ENCODE assay signal across 27 cellular contexts in genomic region chr3:137304313-137305056, GRCh38.
DNase-seq lines count a peak whose midpoint lies in the region; ATAC-seq, FAIRE-seq and TF ChIP-seq lines count a peak whose summit lies in the region.
"Had no signal": no experiment of that assay in that cellular context is flagged by ENCODE, and none has a peak within 500 bp of the region (broad histone marks: within the 10 kb centered on the region; RNA-seq: fewer than 3 reads in every experiment).

No MANE protein-coding gene starts in this region.

- no peaks in the 10 kb centered on the region for H3K23me2 ChIP-seq in H9 (ENCODE audit: insufficient read length, low read depth, low read length, poor library complexity, severe bottlenecking)

- no peak overlapping the region for H3K9ac ChIP-seq in H9 (ENCODE audit: extremely low read depth, insufficient read length, low read length)

- no peaks in the 10 kb centered on the region for H3K27me3 Mint-ChIP-seq in activated CD8-positive, alpha-beta T cell treated with anti-CD3 and anti-CD28 coated beads for 36 hours
- no peaks in the 10 kb centered on the region for H3K27me3 Mint-ChIP-seq in activated CD8-positive, alpha-beta T cell treated with anti-CD3 and anti-CD28 coated beads, Interleukin-2, amount 10 ng/mL, durations not matched to agents 7 days and 5 days (ENCODE audit: low read depth)
- no peaks in the 10 kb centered on the region for H3K27me3 Mint-ChIP-seq in H9 (ENCODE audit: low read depth)
- H3K27me3 Mint-ChIP-seq: activated naive CD4-positive, alpha-beta T cell treated with anti-CD3 and anti-CD28 coated beads, Interleukin-2, amount 10 ng/mL, durations not matched to agents 7 days and 5 days had no signal

- intact Hi-C loops in activated CD8-positive, alpha-beta T cell treated with anti-CD3 and anti-CD28 coated beads for 36 hours (cut with micrococcal nuclease) = no loop called here
- intact Hi-C loops in testis (cut with DNase I; ENCODE audit: low total_unique reads) = no loop called here
- intact Hi-C loops in pancreas (cut with DNase I) = no loop called here
- intact Hi-C loops in adrenal gland (cut with DNase I) = no loop called here

- H3T11ph ChIP-seq in H9 (ENCODE audit: low read length) = no peak overlapping the region

- CTCF ChIA-PET in activated CD8-positive, alpha-beta T cell treated with anti-CD3 and anti-CD28 coated beads for 36 hours (lab: Charles Lee) = no interaction called here
- CTCF ChIA-PET in activated CD8-positive, alpha-beta T cell treated with anti-CD3 and anti-CD28 coated beads, Interleukin-2, amount 10 ng/mL, durations not matched to agents 7 days and 5 days (lab: Charles Lee) = interaction anchor here (1.2 kb wide), 1 partner anchor 198 kb away, joined by 5 read pairs; no protein-coding TSS in a partner anchor

- no peak overlapping the region for H3K23ac ChIP-seq in H9 (ENCODE audit: insufficient read length, low read depth, low read length)

- H3K4ac ChIP-seq in H9 (ENCODE audit: low read depth, low read length) = no peak overlapping the region

- no peaks in the 10 kb centered on the region for H4K20me1 ChIP-seq in H9 (ENCODE audit: control insufficient read depth, insufficient read depth, insufficient read length)

- H3K27me3 ChIP-seq in H9 (ENCODE audit: insufficient read depth, low read length) (no peaks in the 10 kb centered on the region), testis (no peaks in the 10 kb centered on the region), pancreas (peaks cover 0 to 4% (median 0%) of the 10 kb centered on the region in 4 donors), adrenal gland (no peaks in the 10 kb centered on the region)
- H3K27me3 ChIP-seq: heart left ventricle, MG63, right lobe of liver had no signal

- POLR2A ChIA-PET in activated CD8-positive, alpha-beta T cell treated with anti-CD3 and anti-CD28 coated beads for 36 hours (lab: Charles Lee) = no interaction called here
- POLR2A ChIA-PET in activated CD8-positive, alpha-beta T cell treated with anti-CD3 and anti-CD28 coated beads, Interleukin-2, amount 10 ng/mL, durations not matched to agents 7 days and 5 days (lab: Charles Lee) = no interaction called here

- no peak overlapping the region for H2AK5ac ChIP-seq in H9 (ENCODE audit: insufficient read length, low read length)

- H3K79me1 ChIP-seq in H9 (ENCODE audit: insufficient read depth, low read depth, low read length, poor library complexity, severe bottlenecking) = no peaks in the 10 kb centered on the region

- H3K4me1 ChIP-seq in H9 (ENCODE audit: insufficient read depth, low read length) (no peaks in the 10 kb centered on the region), testis (no peaks in the 10 kb centered on the region), pancreas (no peaks in the 10 kb centered on the region), adrenal gland (replicated peaks in 1 of 2) (no peaks in the 10 kb centered on the region)
- H3K4me1 ChIP-seq: heart left ventricle, right lobe of liver had no signal

- H4K5ac ChIP-seq in H9 (ENCODE audit: insufficient read length, low read depth, low read length) = no peak overlapping the region

- no CpG with 5 or more reads among the region's 1 CpG for WGBS in H9 (ENCODE audit: extremely low coverage, insufficient read length, low lambda C conversion rate)
- WGBS in testis, 2 donors = 64% methylated on average over 1 of the region's 1 CpG
- 21 to 48% methylated on average over 1 of the region's 1 CpG for WGBS in pancreas, 2 donors
- 36 to 61% (median 39%) methylated on average over 1 of the region's 1 CpG for WGBS in adrenal gland, 4 donors

- no peak overlapping the region for H3K4me3 Mint-ChIP-seq in activated CD8-positive, alpha-beta T cell treated with anti-CD3 and anti-CD28 coated beads for 36 hours
- H3K4me3 Mint-ChIP-seq in activated CD8-positive, alpha-beta T cell treated with anti-CD3 and anti-CD28 coated beads, Interleukin-2, amount 10 ng/mL, durations not matched to agents 7 days and 5 days = no peak overlapping the region
- H3K4me3 Mint-ChIP-seq in H9 = no peak overlapping the region
- H3K4me3 Mint-ChIP-seq: activated naive CD4-positive, alpha-beta T cell treated with anti-CD3 and anti-CD28 coated beads, Interleukin-2, amount 10 ng/mL, durations not matched to agents 7 days and 5 days; stimulated activated effector memory CD8-positive, alpha-beta T cell treated with anti-CD3 and anti-CD28 coated beads, Interleukin-12 subunit alpha, Interleukin-12 subunit beta, amount 100 ng/mL, for 72 hours; T-helper 2 cell treated with Interferon-gamma antibody and Interleukin-4, amounts not matched to agents 5 μg/mL and 100 μg/mL, for 36 hours had no signal

- no peak for ATAC-seq in activated CD8-positive, alpha-beta T cell treated with anti-CD3 and anti-CD28 coated beads for 36 hours
- ATAC-seq in activated CD8-positive, alpha-beta T cell treated with anti-CD3 and anti-CD28 coated beads, Interleukin-2, amount 10 ng/mL, durations not matched to agents 7 days and 5 days = no peak
- ATAC-seq in stimulated activated naive CD8-positive, alpha-beta T cell treated with anti-CD3 and anti-CD28 coated beads, Interleukin-15, Interleukin-2, amounts not matched to agents 100 U/mL and 50 U/mL, for 24 hours = no peak
- no peak for ATAC-seq in pancreas
- ATAC-seq: heart left ventricle; K562; right lobe of liver; stimulated activated effector memory CD8-positive, alpha-beta T cell treated with anti-CD3 and anti-CD28 coated beads, Interleukin-12 subunit alpha, Interleukin-12 subunit beta, amount 100 ng/mL, for 72 hours had no signal

- no peak overlapping the region for H3K56ac ChIP-seq in H9 (ENCODE audit: insufficient read length, low read depth, low read length)

- H3K4me3 ChIP-seq in epithelial cell of proximal tubule (ENCODE audit: low read depth, low read length) (no peak overlapping the region), testis (no peak overlapping the region), pancreas (no peak overlapping the region), adrenal gland (no peak overlapping the region)
- H3K4me3 ChIP-seq: heart left ventricle, K562, MG63, right lobe of liver had no signal

- H2BK15ac ChIP-seq in H9 (ENCODE audit: low read depth, low read length) = no peak overlapping the region

- no peak overlapping the region for H3K27ac Mint-ChIP-seq in activated CD8-positive, alpha-beta T cell treated with anti-CD3 and anti-CD28 coated beads for 36 hours
- no peak overlapping the region for H3K27ac Mint-ChIP-seq in activated CD8-positive, alpha-beta T cell treated with anti-CD3 and anti-CD28 coated beads, Interleukin-2, amount 10 ng/mL, durations not matched to agents 7 days and 5 days
- H3K27ac Mint-ChIP-seq in H9 = no peak overlapping the region; a peak in 1 of 7 replicates
- H3K27ac Mint-ChIP-seq: activated naive CD4-positive, alpha-beta T cell treated with anti-CD3 and anti-CD28 coated beads, Interleukin-2, amount 10 ng/mL, durations not matched to agents 7 days and 5 days; stimulated activated effector memory CD8-positive, alpha-beta T cell treated with anti-CD3 and anti-CD28 coated beads, Interleukin-12 subunit alpha, Interleukin-12 subunit beta, amount 100 ng/mL, for 72 hours; T-helper 2 cell treated with Interferon-gamma antibody and Interleukin-4, amounts not matched to agents 5 μg/mL and 100 μg/mL, for 36 hours had no signal

- no peak overlapping the region for H4K91ac ChIP-seq in H9 (ENCODE audit: insufficient read length, low read depth, low read length)

- no peak overlapping the region for H2BK120ac ChIP-seq in H9 (ENCODE audit: low read depth, low read length, poor library complexity, severe bottlenecking)

- no peak overlapping the region for H2BK5ac ChIP-seq in H9 (ENCODE audit: insufficient read length, low read length)

- H3K4me2 ChIP-seq in H9 (ENCODE audit: insufficient read depth, insufficient read length, low read length) = no peak overlapping the region

- H3K9me3 ChIP-seq in H9 (ENCODE audit: control insufficient read depth, low read depth, low read length) (no peaks in the 10 kb centered on the region), testis (no peaks in the 10 kb centered on the region), pancreas (no peaks in the 10 kb centered on the region), adrenal gland (replicated peaks in 1 of 3) (no peaks in the 10 kb centered on the region)
- H3K9me3 ChIP-seq: MG63, right lobe of liver had no signal

- H3K36me3 ChIP-seq in testis (ENCODE audit: low read depth, missing control alignments) (no peaks in the 10 kb centered on the region), pancreas (no peaks in the 10 kb centered on the region), adrenal gland (replicated peaks in 1 of 2) (no peaks in the 10 kb centered on the region)
- H3K36me3 ChIP-seq: heart left ventricle, MG63, right lobe of liver had no signal

- DNase-seq in activated CD8-positive, alpha-beta T cell treated with anti-CD3 and anti-CD28 coated beads for 36 hours = peak; percentile 4
- no peak for DNase-seq in activated CD8-positive, alpha-beta T cell treated with anti-CD3 and anti-CD28 coated beads, Interleukin-2, amount 10 ng/mL, durations not matched to agents 7 days and 5 days
- DNase-seq in H9 (peak; percentile 41), epithelial cell of proximal tubule (ENCODE audit: low read depth) (no peak), testis (peak; percentile 16), pancreas (no peak), adrenal gland (no peak)
- DNase-seq in stimulated activated naive CD8-positive, alpha-beta T cell treated with anti-CD3 and anti-CD28 coated beads, Interleukin-15, Interleukin-2, amounts not matched to agents 100 U/mL and 50 U/mL, for 24 hours = no peak
- DNase-seq: activated CD4-positive, alpha-beta T cell treated with anti-CD3 and anti-CD28 coated beads, Interleukin-2, amount 50 U/mL, for 1 hour; activated naive CD4-positive, alpha-beta T cell treated with anti-CD3 and anti-CD28 coated beads, Interleukin-2, amount 10 ng/mL, durations not matched to agents 7 days and 5 days; amniotic stem cell; effector CD4-positive, alpha-beta T cell; erythroblast; HCEC 1CT; heart left ventricle; MG63; NCI-H1436; NCI-H2107; NCI-H510A; right lobe of liver; SHP77 treated with DMSO at 0.1 percent for 48 hours; stimulated activated CD4-positive, alpha-beta T cell treated with anti-CD3 and anti-CD28 coated beads, Interleukin-12 subunit alpha, Interleukin-12 subunit beta, amount 100 ng/mL, for 4 hours; stimulated activated CD4-positive, alpha-beta T cell treated with anti-CD3 and anti-CD28 coated beads, Interleukin-4, amount 100 ng/mL, for 24 hours had no signal

- no peak for TF ChIP-seq CTCF in activated CD8-positive, alpha-beta T cell treated with anti-CD3 and anti-CD28 coated beads for 36 hours (IDR thresholded peaks at IDR 0.05)
- TF ChIP-seq CTCF in H9 (conservative IDR thresholded peaks at IDR 0.05) = peak; percentile 63
- peak; percentile 11 for TF ChIP-seq CTCF in epithelial cell of proximal tubule (conservative IDR thresholded peaks at IDR 0.05; ENCODE audit: low read depth, low read length)
- no peak for TF ChIP-seq CTCF in testis (IDR thresholded peaks at IDR 0.05)
- TF ChIP-seq CTCF in pancreas (IDR thresholded peaks at IDR 0.05) = no peak
- TF ChIP-seq CTCF in adrenal gland (IDR thresholded peaks at IDR 0.05) = no peak

- H3K27ac ChIP-seq in H9 (ENCODE audit: insufficient read length, low read depth, low read length) (no peak overlapping the region), testis (no peak overlapping the region), pancreas (no peak overlapping the region), adrenal gland (no peak overlapping the region)
- H3K27ac ChIP-seq: C4-2B, heart left ventricle, right lobe of liver had no signal

- no peak overlapping the region for H2BK12ac ChIP-seq in H9 (ENCODE audit: insufficient read length, low read depth, low read length)

- H3K36me3 Mint-ChIP-seq in activated CD8-positive, alpha-beta T cell treated with anti-CD3 and anti-CD28 coated beads for 36 hours (ENCODE audit: low read depth) = no peaks in the 10 kb centered on the region
- H3K36me3 Mint-ChIP-seq in activated CD8-positive, alpha-beta T cell treated with anti-CD3 and anti-CD28 coated beads, Interleukin-2, amount 10 ng/mL, durations not matched to agents 7 days and 5 days (ENCODE audit: low read depth) = no peaks in the 10 kb centered on the region
- H3K36me3 Mint-ChIP-seq in H9 (ENCODE audit: insufficient read depth in 1 of 3, low read depth in 3 of 3) = no peaks in the 10 kb centered on the region; a peak in 1 of 7 replicates
- H3K36me3 Mint-ChIP-seq: activated naive CD4-positive, alpha-beta T cell treated with anti-CD3 and anti-CD28 coated beads, Interleukin-2, amount 10 ng/mL, durations not matched to agents 7 days and 5 days; stimulated activated effector memory CD8-positive, alpha-beta T cell treated with anti-CD3 and anti-CD28 coated beads, Interleukin-12 subunit alpha, Interleukin-12 subunit beta, amount 100 ng/mL, for 72 hours had no signal

- H3K79me2 ChIP-seq in H9 (ENCODE audit: insufficient read depth, low read length) = no peaks in the 10 kb centered on the region

- no peak overlapping the region for H2BK20ac ChIP-seq in H9 (ENCODE audit: low read depth, low read length, poor library complexity, severe bottlenecking)

- no peak overlapping the region for H3K18ac ChIP-seq in H9 (ENCODE audit: insufficient read length, low read depth, low read length)

- peaks cover 1% of the 10 kb centered on the region for H3K9me3 Mint-ChIP-seq in activated CD8-positive, alpha-beta T cell treated with anti-CD3 and anti-CD28 coated beads for 36 hours
- no peaks in the 10 kb centered on the region for H3K9me3 Mint-ChIP-seq in activated CD8-positive, alpha-beta T cell treated with anti-CD3 and anti-CD28 coated beads, Interleukin-2, amount 10 ng/mL, durations not matched to agents 7 days and 5 days (ENCODE audit: insufficient read depth)
- peaks cover 2 to 6% of the 10 kb centered on the region in 2 experiments; a peak in 3 of 5 replicates for H3K9me3 Mint-ChIP-seq in H9
- H3K9me3 Mint-ChIP-seq: activated naive CD4-positive, alpha-beta T cell treated with anti-CD3 and anti-CD28 coated beads, Interleukin-2, amount 10 ng/mL, durations not matched to agents 7 days and 5 days had no signal

- TF ChIP-seq POLR2A in testis (IDR thresholded peaks at IDR 0.05) (no peak), adrenal gland (IDR thresholded peaks at IDR 0.05) (no peak)

- H3K14ac ChIP-seq in H9 (ENCODE audit: insufficient read depth, low read length) = no peak overlapping the region

- no peak overlapping the region for H4K8ac ChIP-seq in H9 (replicated peaks; ENCODE audit: insufficient read length, low read depth, low read length)

- H2AFZ ChIP-seq in H9 (ENCODE audit: low read length) = no peak overlapping the region

- no peaks in the 10 kb centered on the region for H3K4me1 Mint-ChIP-seq in activated CD8-positive, alpha-beta T cell treated with anti-CD3 and anti-CD28 coated beads for 36 hours (ENCODE audit: low read depth)
- no peaks in the 10 kb centered on the region for H3K4me1 Mint-ChIP-seq in activated CD8-positive, alpha-beta T cell treated with anti-CD3 and anti-CD28 coated beads, Interleukin-2, amount 10 ng/mL, durations not matched to agents 7 days and 5 days (ENCODE audit: low read depth)
- no peaks in the 10 kb centered on the region for H3K4me1 Mint-ChIP-seq in H9
- H3K4me1 Mint-ChIP-seq: activated naive CD4-positive, alpha-beta T cell treated with anti-CD3 and anti-CD28 coated beads, Interleukin-2, amount 10 ng/mL, durations not matched to agents 7 days and 5 days; stimulated activated effector memory CD8-positive, alpha-beta T cell treated with anti-CD3 and anti-CD28 coated beads, Interleukin-12 subunit alpha, Interleukin-12 subunit beta, amount 100 ng/mL, for 72 hours had no signal

- no peak for FAIRE-seq in pancreas (lab: Jason Lieb, UNC)
- FAIRE-seq: K562 had no signal

Comparison
In these comparisons a context has a peak if more than half of its experiments do, and no peak if none do; other contexts are left out.
1. DNase-seq: peak in activated CD8-positive, alpha-beta T cell treated with anti-CD3 and anti-CD28 coated beads for 36 hours (single experiment), H9 (single experiment) and testis (single experiment); none in activated CD8-positive, alpha-beta T cell treated with anti-CD3 and anti-CD28 coated beads, Interleukin-2, amount 10 ng/mL, durations not matched to agents 7 days and 5 days (single experiment), epithelial cell of proximal tubule (single experiment), stimulated activated naive CD8-positive, alpha-beta T cell treated with anti-CD3 and anti-CD28 coated beads, Interleukin-15, Interleukin-2, amounts not matched to agents 100 U/mL and 50 U/mL, for 24 hours (single experiment), pancreas (0 of 6) and adrenal gland (0 of 7).
2. CTCF ChIP-seq: peak in H9 (single experiment) and epithelial cell of proximal tubule (single experiment); none in activated CD8-positive, alpha-beta T cell treated with anti-CD3 and anti-CD28 coated beads for 36 hours (single experiment), testis (0 of 3), pancreas (0 of 4) and adrenal gland (0 of 6).